ENCODE assay signal across 1 cellular context in genomic region chr17:82915010-82915696, GRCh38.
TF ChIP-seq lines count a peak whose summit lies in the region.

No MANE protein-coding gene starts in this region.

TF ChIP-seq in endothelial cell of umbilical vein, 7 proteins besides CTCF, POLR2A, EP300 and RAD21 (continued from another document):
- TF ChIP-seq POLR2AphosphoS5 (IDR thresholded peaks at IDR 0.05; ENCODE audit: insufficient read depth, low read depth, low read length) (no peak), MYC (IDR thresholded peaks at IDR 0.05; ENCODE audit: low read depth, low read length) (no peak), EZH2 (IDR thresholded peaks at IDR 0.05; ENCODE audit: borderline replicate concordance, low read depth, low read length, severe bottlenecking) (no peak), JUN (IDR thresholded peaks at IDR 0.05; ENCODE audit: borderline replicate concordance, insufficient read depth, insufficient read length, low read depth) (no peak), FOS (IDR thresholded peaks at IDR 0.05; ENCODE audit: borderline replicate concordance, insufficient read depth, low read length) (no peak)
